Comparison of ENCODE assay signal across 17 cellular contexts in genomic region chr2:15399241-15399640, GRCh38.
A peak's percentile ranks its signal among the peaks of the same experiment; 100 is the strongest.
DNase-seq lines count a peak whose midpoint lies in the region; ATAC-seq and TF ChIP-seq lines count a peak whose summit lies in the region.
"Had no signal": no experiment of that assay in that cellular context is flagged by ENCODE, and none has a peak within 500 bp of the region (broad histone marks: within the 10 kb centered on the region; RNA-seq: fewer than 3 reads in every experiment).

No MANE protein-coding gene starts in this region.

- H3K79me2 ChIP-seq in GM23338 (replicated peaks; ENCODE audit: insufficient read depth) = no peaks in the 10 kb centered on the region
- no peaks in the 10 kb centered on the region for H3K79me2 ChIP-seq in H9 (ENCODE audit: insufficient read depth, low read length)

- DNase-seq in GM23338 (ENCODE audit: low spot score) = no peak
- no peak for DNase-seq in H9
- DNase-seq in WTC11 (ENCODE audit: low spot score) = no peak
- DNase-seq in nephron progenitor cell = no peak
- no peak for DNase-seq in NCI-H128 (lab: John Stamatoyannopoulos, UW; ENCODE audit: unreplicated experiment)
- DNase-seq in BE2C = no peak
- DNase-seq in activated gamma-delta T cell (lab: John Stamatoyannopoulos, UW) = no peak
- DNase-seq: 8988T; ACHN; Caco-2; Calu3; CD4-positive, alpha-beta T cell; CD8-positive, alpha-beta T cell; DMS79 treated with DMSO at 0.1 percent for 48 hours; GF-D8 had no signal

- peak overlapping the region; percentile 64 for H2BK5ac ChIP-seq in H9 (ENCODE audit: insufficient read length, low read length)

- H3K27me3 Mint-ChIP-seq in GM23338 (ENCODE audit: insufficient read depth, low read depth, poor library complexity) = no peaks in the 10 kb centered on the region
- no peaks in the 10 kb centered on the region for H3K27me3 Mint-ChIP-seq in H9 (ENCODE audit: low read depth)
- H3K27me3 Mint-ChIP-seq in WTC11 (ENCODE audit: low read depth) = no peaks in the 10 kb centered on the region
- no peaks in the 10 kb centered on the region for H3K27me3 Mint-ChIP-seq in nephron progenitor cell (ENCODE audit: low read depth, poor library complexity)
- H3K27me3 Mint-ChIP-seq: CD4-positive, alpha-beta T cell had no signal

- no peak overlapping the region for H2BK12ac ChIP-seq in H9 (ENCODE audit: insufficient read length, low read depth, low read length)

- ATAC-seq in GM23338 (no peak), WTC11 (no peak)
- ATAC-seq: CD8-positive, alpha-beta T cell had no signal

- H4K5ac ChIP-seq in H9 (ENCODE audit: insufficient read length, low read depth, low read length) = no peak overlapping the region

- H3K9me3 Mint-ChIP-seq in GM23338 (no peaks in the 10 kb centered on the region), H9 (no peaks in the 10 kb centered on the region), WTC11 (no peaks in the 10 kb centered on the region), nephron progenitor cell (peaks cover 7% of the 10 kb centered on the region)
- H3K9me3 Mint-ChIP-seq: CD4-positive, alpha-beta T cell; CD8-positive, alpha-beta T cell had no signal

- no peak overlapping the region for H3K14ac ChIP-seq in H9 (ENCODE audit: insufficient read depth, low read length)

- H3K4me3 Mint-ChIP-seq in GM23338 = no peak overlapping the region
- no peak overlapping the region for H3K4me3 Mint-ChIP-seq in H9
- no peak overlapping the region for H3K4me3 Mint-ChIP-seq in WTC11
- no peak overlapping the region for H3K4me3 Mint-ChIP-seq in nephron progenitor cell
- H3K4me3 Mint-ChIP-seq: CD4-positive, alpha-beta T cell; CD8-positive, alpha-beta T cell had no signal

- CTCF ChIA-PET in WTC11 (lab: Charles Lee) = no interaction called here

- no peak overlapping the region for H2AFZ ChIP-seq in GM23338
- H2AFZ ChIP-seq in H9 (ENCODE audit: low read length) = no peak overlapping the region

- H3K23me2 ChIP-seq in H9 (ENCODE audit: insufficient read length, low read depth, low read length, poor library complexity, severe bottlenecking) = no peaks in the 10 kb centered on the region

- H3K9ac ChIP-seq in H9 (ENCODE audit: extremely low read depth, insufficient read length, low read length) = no peak overlapping the region
- H3K9ac ChIP-seq: BLaER1 treated with 17β-estradiol and CSF1 and Interleukin-3, amounts not matched to agents 10 nM and 100 nM had no signal

- no peak overlapping the region for H3T11ph ChIP-seq in H9 (ENCODE audit: low read length)

- no peaks in the 10 kb centered on the region for H3K4me1 Mint-ChIP-seq in GM23338
- no peaks in the 10 kb centered on the region for H3K4me1 Mint-ChIP-seq in H9
- no peaks in the 10 kb centered on the region for H3K4me1 Mint-ChIP-seq in WTC11
- H3K4me1 Mint-ChIP-seq in nephron progenitor cell = no peaks in the 10 kb centered on the region

- H3K36me3 Mint-ChIP-seq in GM23338 (ENCODE audit: low read depth) (no peaks in the 10 kb centered on the region), H9 (ENCODE audit: insufficient read depth in 1 of 3, low read depth in 3 of 3) (no peaks in the 10 kb centered on the region), WTC11 (no peaks in the 10 kb centered on the region), nephron progenitor cell (ENCODE audit: low read depth) (peaks cover 65% of the 10 kb centered on the region)

- H2BK20ac ChIP-seq in H9 (ENCODE audit: low read depth, low read length, poor library complexity, severe bottlenecking) = no peak overlapping the region

- no peaks in the 10 kb centered on the region for H3F3A ChIP-seq in GM23338 (replicated peaks; ENCODE audit: low read depth)

- H3K9me2 ChIP-seq in GM23338 (ENCODE audit: insufficient read depth) = no peaks in the 10 kb centered on the region

- TF ChIP-seq CTCF in GM23338 (conservative IDR thresholded peaks at IDR 0.05; ENCODE audit: low read depth in 2 of 2) = no peak
- no peak for TF ChIP-seq CTCF in H9 (conservative IDR thresholded peaks at IDR 0.05)
- TF ChIP-seq CTCF in WTC11 (IDR thresholded peaks at IDR 0.05) = no peak
- no peak for TF ChIP-seq CTCF in nephron progenitor cell (IDR thresholded peaks at IDR 0.05)
- TF ChIP-seq CTCF in BE2C (IDR thresholded peaks at IDR 0.05; ENCODE audit: low read depth, low read length) = no peak

- H4K8ac ChIP-seq in H9 (replicated peaks; ENCODE audit: insufficient read length, low read depth, low read length) = no peak overlapping the region

- H3K4me2 ChIP-seq in GM23338 (no peak overlapping the region), H9 (ENCODE audit: insufficient read depth, insufficient read length, low read length) (no peak overlapping the region)
- H3K4me2 ChIP-seq: BLaER1 treated with 17β-estradiol and CSF1 and Interleukin-3, amounts not matched to agents 10 nM and 100 nM had no signal

- H3K27ac ChIP-seq in GM23338 (ENCODE audit: low read depth) (no peak overlapping the region), H9 (ENCODE audit: insufficient read length, low read depth, low read length) (no peak overlapping the region)
- H3K27ac ChIP-seq: BLaER1 treated with 17β-estradiol and CSF1 and Interleukin-3, amounts not matched to agents 10 nM and 100 nM; C4-2B had no signal

- no peak overlapping the region for H3K4ac ChIP-seq in H9 (ENCODE audit: low read depth, low read length)

- no peaks in the 10 kb centered on the region for H3K79me1 ChIP-seq in H9 (ENCODE audit: insufficient read depth, low read depth, low read length, poor library complexity, severe bottlenecking)

- H3K36me3 ChIP-seq in GM23338 (ENCODE audit: insufficient read depth) = no peaks in the 10 kb centered on the region
- H3K36me3 ChIP-seq in BE2C = no peaks in the 10 kb centered on the region

- H4K91ac ChIP-seq in H9 (ENCODE audit: insufficient read length, low read depth, low read length) = no peak overlapping the region

- no peak overlapping the region for H2BK15ac ChIP-seq in H9 (ENCODE audit: low read depth, low read length)

- no peak overlapping the region for H3K4me3 ChIP-seq in GM23338
- H3K4me3 ChIP-seq in BE2C (ENCODE audit: low read depth, low read length) = no peak overlapping the region
- H3K4me3 ChIP-seq: BLaER1 treated with 17β-estradiol and CSF1 and Interleukin-3, amounts not matched to agents 10 nM and 100 nM had no signal

- H2BK120ac ChIP-seq in H9 (ENCODE audit: low read depth, low read length, poor library complexity, severe bottlenecking) = no peak overlapping the region

- H4K20me1 ChIP-seq in GM23338 (replicated peaks; ENCODE audit: insufficient read depth) (no peaks in the 10 kb centered on the region), H9 (ENCODE audit: control insufficient read depth, insufficient read depth, insufficient read length) (no peaks in the 10 kb centered on the region)
- H4K20me1 ChIP-seq: BLaER1 treated with 17β-estradiol and CSF1 and Interleukin-3, amounts not matched to agents 10 nM and 100 nM had no signal

- no peaks in the 10 kb centered on the region for H3K27me3 ChIP-seq in GM23338 (ENCODE audit: insufficient read depth)
- H3K27me3 ChIP-seq in H9 (ENCODE audit: insufficient read depth, low read length) = no peaks in the 10 kb centered on the region
- H3K27me3 ChIP-seq in BE2C = no peaks in the 10 kb centered on the region
- H3K27me3 ChIP-seq: BLaER1 treated with 17β-estradiol and CSF1 and Interleukin-3, amounts not matched to agents 10 nM and 100 nM had no signal

- H3K56ac ChIP-seq in H9 (ENCODE audit: insufficient read length, low read depth, low read length) = no peak overlapping the region

- H3K23ac ChIP-seq in H9 (ENCODE audit: insufficient read length, low read depth, low read length) = no peak overlapping the region

- H3K4me1 ChIP-seq in GM23338 (ENCODE audit: insufficient read depth) (no peaks in the 10 kb centered on the region), H9 (ENCODE audit: insufficient read depth, low read length) (no peaks in the 10 kb centered on the region), BE2C (no peaks in the 10 kb centered on the region; the same call in 1 of the 2 replicates)
- H3K4me1 ChIP-seq: BLaER1 treated with 17β-estradiol and CSF1 and Interleukin-3, amounts not matched to agents 10 nM and 100 nM; Caco-2 had no signal

- H2AK5ac ChIP-seq in H9 (ENCODE audit: insufficient read length, low read length) = no peak overlapping the region

- no peak overlapping the region for H3K18ac ChIP-seq in H9 (ENCODE audit: insufficient read length, low read depth, low read length)

- peak overlapping the region; percentile 24; the same call in 1 of the 2 replicates for H3K27ac Mint-ChIP-seq in GM23338
- H3K27ac Mint-ChIP-seq in H9 = no peak overlapping the region
- H3K27ac Mint-ChIP-seq in WTC11 = peak overlapping the region; percentile 36; the same call in 1 of the 2 replicates
- H3K27ac Mint-ChIP-seq in nephron progenitor cell = peak overlapping the region; percentile 9
- H3K27ac Mint-ChIP-seq: CD4-positive, alpha-beta T cell; CD8-positive, alpha-beta T cell had no signal

- WGBS in H9 (ENCODE audit: extremely low coverage, insufficient read length, low lambda C conversion rate) = no CpG with 5 or more reads among the region's 1 CpG

- POLR2A ChIA-PET in WTC11 (lab: Charles Lee) = no interaction called here

- no peaks in the 10 kb centered on the region for H3K9me3 ChIP-seq in H9 (ENCODE audit: control insufficient read depth, low read depth, low read length)
- H3K9me3 ChIP-seq in BE2C = no peaks in the 10 kb centered on the region
- H3K9me3 ChIP-seq: BLaER1 treated with 17β-estradiol and CSF1 and Interleukin-3, amounts not matched to agents 10 nM and 100 nM; Caco-2 had no signal

TF ChIP-seq in GM23338, 12 proteins besides CTCF, POLR2A, EP300 and RAD21 (continues in another document):
- TF ChIP-seq NANOG (IDR thresholded peaks at IDR 0.05; ENCODE audit: borderline replicate concordance) = no peak

TF ChIP-seq in WTC11, 78 proteins besides CTCF, POLR2A, EP300 and RAD21 (continues in another document):
- TF ChIP-seq ATF3 (CRISPR knock-in tag; conservative IDR thresholded peaks at IDR 0.05) (no peak), ZNF317 (CRISPR knock-in tag; IDR thresholded peaks at IDR 0.05; ENCODE audit: borderline replicate concordance, low read depth) (no peak), E2F5 (CRISPR knock-in tag; IDR thresholded peaks at IDR 0.05) (no peak), NFATC4 (CRISPR knock-in tag; IDR thresholded peaks at IDR 0.05) (no peak)

Comparison
In these comparisons a context has a peak if more than half of its experiments do, and no peak if none do; other contexts are left out.
1. H3K27ac Mint-ChIP-seq: peak in GM23338 (single experiment), WTC11 (single experiment) and nephron progenitor cell (single experiment); none in H9 (0 of 3).